In genomic region chr6:157980288-157981131, GRCh38 we compare ENCODE assay signal across 8 cellular contexts. TPM values are rescaled to one million over a fixed set of nuclear protein-coding genes. Genes with fewer than 3 reads are reported as not detected.
DNase-seq lines count a peak whose midpoint lies in the region; ATAC-seq and FAIRE-seq lines count a peak whose summit lies in the region.

No MANE protein-coding gene starts in this region.

- peak overlapping the region; percentile 31 to 82 (median 67) for H3K27ac Mint-ChIP-seq in IgD-negative memory B cell

- peaks cover 6 to 12% of the 10 kb centered on the region in 2 donors for H3K4me1 ChIP-seq in muscle layer of duodenum (ENCODE audit: control insufficient read depth in 1 of 2, insufficient read depth in 2 of 2, low read length in 2 of 2)

- peak; percentile 7 for DNase-seq in central memory CD4-positive, alpha-beta T cell
- no peak for DNase-seq in GM19239 (ENCODE audit: insufficient read length, low spot score)
- DNase-seq in 8988T, result no peak
- DNase-seq in DMS 273 treated with DMSO at 0.1 percent for 48 hours (lab: John Stamatoyannopoulos, UW), result no peak

- H3K4me1 Mint-ChIP-seq in IgD-negative memory B cell, result peaks cover 16 to 24% (median 22%) of the 10 kb centered on the region in 3 donors

- peak; percentile 14 for ATAC-seq in GM18502 (IDR thresholded peaks at IDR 0.05; ENCODE audit: poor library complexity, unreplicated experiment)
- no peak for ATAC-seq in HG02588 (IDR thresholded peaks at IDR 0.05; ENCODE audit: unreplicated experiment)

- no peaks in the 10 kb centered on the region for H3K27me3 Mint-ChIP-seq in IgD-negative memory B cell

- peak overlapping the region; percentile 89 to 98 (median 91) for H3K4me3 Mint-ChIP-seq in IgD-negative memory B cell

- peak overlapping the region; percentile 66 to 89 for H3K4me3 ChIP-seq in muscle layer of duodenum (ENCODE audit: low read depth in 1 of 2, low read length in 2 of 2)

- H3K9me3 ChIP-seq in muscle layer of duodenum (ENCODE audit: control insufficient read depth in 1 of 2, low read length in 2 of 2), result no peaks in the 10 kb centered on the region

- FAIRE-seq in GM19239 (lab: Jason Lieb, UNC), result no peak

- H3K36me3 ChIP-seq in muscle layer of duodenum (ENCODE audit: control insufficient read depth in 1 of 2, insufficient read depth in 2 of 2, low read length in 2 of 2), result no peaks in the 10 kb centered on the region

- no peaks in the 10 kb centered on the region for H3K36me3 Mint-ChIP-seq in IgD-negative memory B cell

- no peaks in the 10 kb centered on the region for H3K9me3 Mint-ChIP-seq in IgD-negative memory B cell

- peak overlapping the region; percentile 19 for H3K27ac ChIP-seq in muscle layer of duodenum (ENCODE audit: low read length)

- no peaks in the 10 kb centered on the region for H3K27me3 ChIP-seq in muscle layer of duodenum (ENCODE audit: low read depth, low read length)

RNA-seq across cellular contexts. Expression of gene SYNJ2, which starts 1.2 kb away (rescaled TPM):
- 13.7 TPM for polyA plus RNA-seq in IgD-negative memory B cell
